Comparison of ENCODE assay signal across 2 cellular contexts in genomic region chr22:24280363-24280762, GRCh38. TPM values are rescaled to one million over a fixed set of nuclear protein-coding genes. Genes with fewer than 3 reads are reported as not detected.
"Had no signal": no experiment of that assay in that cellular context is flagged by ENCODE, and none has a peak within 500 bp of the region (broad histone marks: within the 10 kb centered on the region; RNA-seq: fewer than 3 reads in every experiment).

No MANE protein-coding gene starts in this region.

RNA-seq across cellular contexts. Expression of gene GGT5, which starts 35.5 kb away (rescaled TPM):
- total RNA-seq: NCI-H460 had no signal
- polyA plus RNA-seq: IgD-negative memory B cell had no signal
